In the genomic region with DNA sequence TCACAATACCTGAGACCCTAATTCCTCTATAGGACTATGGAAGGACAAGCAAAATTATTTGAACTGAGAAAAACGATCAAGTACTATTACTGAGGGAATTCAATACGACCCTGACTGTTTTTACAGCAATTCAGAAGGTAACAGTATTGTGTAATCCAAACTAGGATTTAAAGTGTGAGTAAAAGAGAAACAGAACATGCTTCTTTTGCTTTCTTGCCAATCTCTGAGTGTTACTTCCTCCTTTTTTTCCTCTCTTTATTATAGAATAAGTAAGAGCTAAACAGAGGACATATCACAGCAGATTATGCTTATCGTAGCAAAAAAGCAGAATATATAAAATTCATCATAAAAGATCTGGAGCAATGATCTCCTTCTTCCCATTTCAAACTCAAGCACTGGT, we compare ENCODE assay signal across 11 cellular contexts.
DNase-seq lines count a peak whose midpoint lies in the region; ATAC-seq and TF ChIP-seq lines count a peak whose summit lies in the region.
"Had no signal": no experiment of that assay in that cellular context is flagged by ENCODE, and none has a peak within 500 bp of the region (broad histone marks: within the 10 kb centered on the region; RNA-seq: fewer than 3 reads in every experiment).

No MANE protein-coding gene starts in this region.

- H3K9me3 Mint-ChIP-seq in progenitor cell of endocrine pancreas (ENCODE audit: low read depth), result peaks cover 11% of the 10 kb centered on the region
- peaks cover 4% of the 10 kb centered on the region for H3K9me3 Mint-ChIP-seq in activated T-cell treated with anti-CD3 and anti-CD28 coated beads, Interleukin-2, amount 50 U/mL, for 4 hours

- DNase-seq in NOMO-1 treated with DMSO at 0.1 percent for 48 hours (lab: John Stamatoyannopoulos, UW; ENCODE audit: unreplicated experiment) (peak; percentile 87), cardiac fibroblast (ENCODE audit: low read depth in 2 of 2) (peak; percentile 49 to 58), lung (ENCODE audit: low spot score) (no peak), progenitor cell of endocrine pancreas (ENCODE audit: low spot score, unreplicated experiment) (no peak), OCI-M2 (lab: John Stamatoyannopoulos, UW; ENCODE audit: unreplicated experiment) (no peak), DMS 273 treated with DMSO at 0.1 percent for 48 hours (lab: John Stamatoyannopoulos, UW) (no peak)
- DNase-seq in activated T-cell treated with anti-CD3 and anti-CD28 coated beads, Interleukin-2, amount 50 U/mL, for 4 hours, result no peak
- DNase-seq: aorta, endodermal cell, WERI-Rb-1 had no signal

- H4K20me1 ChIP-seq in BLaER1 treated with 17β-estradiol and CSF1 and Interleukin-3, amounts not matched to agents 10 nM and 100 nM, result no peaks in the 10 kb centered on the region

- H3K36me3 Mint-ChIP-seq in progenitor cell of endocrine pancreas (ENCODE audit: insufficient read depth), result peaks cover 5% of the 10 kb centered on the region
- H3K36me3 Mint-ChIP-seq in activated T-cell treated with anti-CD3 and anti-CD28 coated beads, Interleukin-2, amount 50 U/mL, for 4 hours (ENCODE audit: insufficient read depth), result no peaks in the 10 kb centered on the region

- H3K9ac ChIP-seq in BLaER1 treated with 17β-estradiol and CSF1 and Interleukin-3, amounts not matched to agents 10 nM and 100 nM, result peak overlapping the region; percentile 69 to 81 (median 78)

- no peak overlapping the region for H3K4me3 Mint-ChIP-seq in progenitor cell of endocrine pancreas (ENCODE audit: low read depth)
- H3K4me3 Mint-ChIP-seq in activated T-cell treated with anti-CD3 and anti-CD28 coated beads, Interleukin-2, amount 50 U/mL, for 4 hours, result no peak overlapping the region
- H3K4me3 Mint-ChIP-seq: endodermal cell had no signal

- H3K27ac Mint-ChIP-seq in progenitor cell of endocrine pancreas, result no peak overlapping the region
- H3K27ac Mint-ChIP-seq: endodermal cell had no signal

- H3K27ac ChIP-seq in BLaER1 treated with 17β-estradiol and CSF1 and Interleukin-3, amounts not matched to agents 10 nM and 100 nM, result peak overlapping the region; percentile 85 to 96 (median 92); a peak in 21 of 22 replicates
- H3K27ac ChIP-seq in lung (ENCODE audit: low read depth in 1 of 2, low read length in 1 of 2), result no peak overlapping the region
- H3K27ac ChIP-seq: WERI-Rb-1 had no signal

- no peaks in the 10 kb centered on the region for H3K27me3 Mint-ChIP-seq in progenitor cell of endocrine pancreas
- H3K27me3 Mint-ChIP-seq in activated T-cell treated with anti-CD3 and anti-CD28 coated beads, Interleukin-2, amount 50 U/mL, for 4 hours (ENCODE audit: low read depth), result no peaks in the 10 kb centered on the region

- peak overlapping the region in 7 of 10 experiments; percentile 5 to 40 (median 30); a peak in 10 of 20 replicates for H3K4me3 ChIP-seq in BLaER1 treated with 17β-estradiol and CSF1 and Interleukin-3, amounts not matched to agents 10 nM and 100 nM
- H3K4me3 ChIP-seq in cardiac fibroblast (replicated peaks in 1 of 2; ENCODE audit: low read depth in 2 of 2, low read length in 2 of 2) (no peak overlapping the region), lung (no peak overlapping the region)

- WGBS in lung, 2 donors, result 11 to 14% methylated on average over 3 of the region's 3 CpGs

- peaks cover 23 to 64% (median 50%) of the 10 kb centered on the region in 11 experiments for H3K9me3 ChIP-seq in BLaER1 treated with 17β-estradiol and CSF1 and Interleukin-3, amounts not matched to agents 10 nM and 100 nM (replicated peaks in 1 of 11)
- H3K9me3 ChIP-seq in lung (ENCODE audit: control insufficient read depth in 2 of 2, insufficient read depth in 1 of 2, low read length in 1 of 2), result peaks cover 0 to 1% of the 10 kb centered on the region in 2 donors

- peaks cover 0 to 25% (median 3%) of the 10 kb centered on the region in 11 experiments; a peak in 7 of 22 replicates for H3K36me3 ChIP-seq in BLaER1 treated with 17β-estradiol and CSF1 and Interleukin-3, amounts not matched to agents 10 nM and 100 nM
- no peaks in the 10 kb centered on the region for H3K36me3 ChIP-seq in lung (ENCODE audit: control insufficient read depth in 2 of 2, insufficient read depth in 2 of 2, low read length in 2 of 2)
- H3K36me3 ChIP-seq: WERI-Rb-1 had no signal

- peaks cover 45 to 63% (median 54%) of the 10 kb centered on the region in 10 experiments for H3K4me1 ChIP-seq in BLaER1 treated with 17β-estradiol and CSF1 and Interleukin-3, amounts not matched to agents 10 nM and 100 nM
- H3K4me1 ChIP-seq in lung (ENCODE audit: control insufficient read depth in 2 of 2, insufficient read depth in 2 of 2, low read length in 2 of 2), result no peaks in the 10 kb centered on the region

- peak; percentile 64 for ATAC-seq in lung (ENCODE audit: insufficient read depth, low FRiP score)
- no peak for ATAC-seq in activated T-cell treated with anti-CD3 and anti-CD28 coated beads, Interleukin-2, amount 50 U/mL, for 4 hours

- peak overlapping the region; percentile 70 to 89 (median 74) for H3K4me2 ChIP-seq in BLaER1 treated with 17β-estradiol and CSF1 and Interleukin-3, amounts not matched to agents 10 nM and 100 nM

- TF ChIP-seq CTCF in cardiac fibroblast (IDR thresholded peaks at IDR 0.05; ENCODE audit: low read depth, low read length), result no peak
- TF ChIP-seq CTCF in lung (IDR thresholded peaks at IDR 0.05; ENCODE audit: control extremely low read depth, extremely low read depth), result no peak
- no peak for TF ChIP-seq CTCF in progenitor cell of endocrine pancreas (IDR thresholded peaks at IDR 0.05; ENCODE audit: unreplicated experiment)

- H3K27me3 ChIP-seq in BLaER1 treated with 17β-estradiol and CSF1 and Interleukin-3, amounts not matched to agents 10 nM and 100 nM, result no peaks in the 10 kb centered on the region
- no peaks in the 10 kb centered on the region for H3K27me3 ChIP-seq in lung (ENCODE audit: control insufficient read depth, insufficient read depth)

- no peaks in the 10 kb centered on the region for H3K4me1 Mint-ChIP-seq in progenitor cell of endocrine pancreas (ENCODE audit: low read depth)
- no peaks in the 10 kb centered on the region for H3K4me1 Mint-ChIP-seq in activated T-cell treated with anti-CD3 and anti-CD28 coated beads, Interleukin-2, amount 50 U/mL, for 4 hours (ENCODE audit: low read depth)

Comparison
In these comparisons a context has a peak if more than half of its experiments do, and no peak if none do; other contexts are left out.
1. H3K27ac ChIP-seq: peak in BLaER1 treated with 17β-estradiol and CSF1 and Interleukin-3, amounts not matched to agents 10 nM and 100 nM (11 of 11); none in lung (0 of 2).
2. H3K4me3 ChIP-seq: peak in BLaER1 treated with 17β-estradiol and CSF1 and Interleukin-3, amounts not matched to agents 10 nM and 100 nM (7 of 10); none in cardiac fibroblast (0 of 2) and lung (single experiment).
3. DNase-seq: peak in NOMO-1 treated with DMSO at 0.1 percent for 48 hours (single experiment) and cardiac fibroblast (2 of 2); none in lung (single experiment), progenitor cell of endocrine pancreas (single experiment), OCI-M2 (single experiment), DMS 273 treated with DMSO at 0.1 percent for 48 hours (single experiment) and activated T-cell treated with anti-CD3 and anti-CD28 coated beads, Interleukin-2, amount 50 U/mL, for 4 hours (single experiment).